Comparison of ENCODE assay signal across 9 cellular contexts in the genomic region with DNA sequence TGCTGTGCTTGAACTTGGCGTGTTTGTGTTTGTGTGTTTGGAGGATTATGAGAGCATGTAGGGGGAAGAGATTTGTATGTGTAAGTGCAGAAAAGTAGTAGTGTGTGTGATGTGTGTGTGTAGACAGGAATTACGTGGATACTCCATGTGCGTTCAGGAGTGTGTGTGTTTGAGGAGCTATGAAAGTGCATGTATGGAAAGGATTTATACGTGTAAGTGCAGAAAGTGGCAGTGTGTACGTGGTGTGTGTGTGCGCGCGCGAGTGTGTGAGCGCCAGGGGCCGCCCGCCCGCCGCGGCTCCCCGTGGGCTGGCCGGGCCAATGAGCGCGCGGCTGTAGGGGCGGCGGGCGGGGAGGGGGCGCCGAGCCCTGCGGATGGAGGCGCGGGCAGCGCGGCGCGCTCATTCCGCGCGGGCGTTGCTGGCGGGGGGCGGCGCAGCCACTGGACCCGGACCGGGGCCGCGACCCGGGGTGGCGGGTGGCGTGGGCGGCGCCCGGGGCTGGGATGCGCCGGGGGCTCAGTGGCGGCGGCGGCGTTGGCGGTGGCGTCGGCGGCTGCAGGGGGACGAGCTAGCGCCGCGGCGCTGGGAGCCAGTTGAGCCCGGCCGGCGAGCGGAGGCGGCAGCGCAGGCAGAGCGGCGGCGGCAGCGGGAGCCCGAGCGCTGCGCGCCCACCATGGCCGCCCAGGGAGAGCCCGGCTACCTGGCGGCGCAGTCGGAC. TPM values are rescaled to one million over a fixed set of nuclear protein-coding genes. Genes with fewer than 3 reads are reported as not detected.
DNase-seq lines count a peak whose midpoint lies in the region; ATAC-seq, FAIRE-seq and TF ChIP-seq lines count a peak whose summit lies in the region.
"Had no signal": no experiment of that assay in that cellular context is flagged by ENCODE, and none has a peak within 500 bp of the region (broad histone marks: within the 10 kb centered on the region; RNA-seq: fewer than 3 reads in every experiment).

A gene with protein sequence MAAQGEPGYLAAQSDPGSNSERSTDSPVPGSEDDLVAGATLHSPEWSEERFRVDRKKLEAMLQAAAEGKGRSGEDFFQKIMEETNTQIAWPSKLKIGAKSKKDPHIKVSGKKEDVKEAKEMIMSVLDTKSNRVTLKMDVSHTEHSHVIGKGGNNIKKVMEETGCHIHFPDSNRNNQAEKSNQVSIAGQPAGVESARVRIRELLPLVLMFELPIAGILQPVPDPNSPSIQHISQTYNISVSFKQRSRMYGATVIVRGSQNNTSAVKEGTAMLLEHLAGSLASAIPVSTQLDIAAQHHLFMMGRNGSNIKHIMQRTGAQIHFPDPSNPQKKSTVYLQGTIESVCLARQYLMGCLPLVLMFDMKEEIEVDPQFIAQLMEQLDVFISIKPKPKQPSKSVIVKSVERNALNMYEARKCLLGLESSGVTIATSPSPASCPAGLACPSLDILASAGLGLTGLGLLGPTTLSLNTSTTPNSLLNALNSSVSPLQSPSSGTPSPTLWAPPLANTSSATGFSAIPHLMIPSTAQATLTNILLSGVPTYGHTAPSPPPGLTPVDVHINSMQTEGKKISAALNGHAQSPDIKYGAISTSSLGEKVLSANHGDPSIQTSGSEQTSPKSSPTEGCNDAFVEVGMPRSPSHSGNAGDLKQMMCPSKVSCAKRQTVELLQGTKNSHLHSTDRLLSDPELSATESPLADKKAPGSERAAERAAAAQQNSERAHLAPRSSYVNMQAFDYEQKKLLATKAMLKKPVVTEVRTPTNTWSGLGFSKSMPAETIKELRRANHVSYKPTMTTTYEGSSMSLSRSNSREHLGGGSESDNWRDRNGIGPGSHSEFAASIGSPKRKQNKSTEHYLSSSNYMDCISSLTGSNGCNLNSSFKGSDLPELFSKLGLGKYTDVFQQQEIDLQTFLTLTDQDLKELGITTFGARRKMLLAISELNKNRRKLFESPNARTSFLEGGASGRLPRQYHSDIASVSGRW (plus strand): TSS at position 403 of the 719 bp plus-strand sequence. CDS start 272 bp downstream, at position 675.

- peak within 1 kb of the TSS; percentile 34 for H3K27ac Mint-ChIP-seq in dendritic cell treated with granulocyte-macrophage colony-stimulating factor and Interleukin-4, amounts not matched to agents 40 ng/mL and 50 ng/mL, for 4 days

- no peaks in the 10 kb centered on the region for H3K9me2 ChIP-seq in PC-3 (replicated peaks; ENCODE audit: low read length)

- H3K4me3 Mint-ChIP-seq in dendritic cell treated with granulocyte-macrophage colony-stimulating factor and Interleukin-4, amounts not matched to agents 40 ng/mL and 50 ng/mL, for 4 days = peak within 1 kb of the TSS; percentile 77

- H3K36me3 Mint-ChIP-seq in dendritic cell treated with granulocyte-macrophage colony-stimulating factor and Interleukin-4, amounts not matched to agents 40 ng/mL and 50 ng/mL, for 4 days (ENCODE audit: low read depth) = no peaks in the 10 kb centered on the region

- H3K27me3 ChIP-seq in PC-3 (ENCODE audit: low read length) (peaks cover 46% of the 10 kb centered on the region), smooth muscle cell (ENCODE audit: low read depth) (peaks cover 18% of the 10 kb centered on the region)

- H3K4me3 ChIP-seq in PC-3 (ENCODE audit: low read length) (peak within 1 kb of the TSS; percentile 72), smooth muscle cell (peak within 1 kb of the TSS; percentile 80)

- BruUV-seq in PC-3 (replicated peaks; lab: Mats Ljungman, UMichigan) = no TSS peak

- no peaks in the 10 kb centered on the region for H4K20me1 ChIP-seq in PC-3 (ENCODE audit: low read length)
- peaks cover 29% of the 10 kb centered on the region for H4K20me1 ChIP-seq in smooth muscle cell (ENCODE audit: low read depth)

- H3K9ac ChIP-seq in PC-3 (ENCODE audit: low read length) = peak within 1 kb of the TSS; percentile 57
- H3K9ac ChIP-seq in smooth muscle cell (ENCODE audit: low read depth) = peak within 1 kb of the TSS; percentile 50

- H3K4me1 ChIP-seq in PC-3 (ENCODE audit: insufficient read depth, low read length) (peaks cover 17% of the 10 kb centered on the region; the same call in 1 of the 2 replicates), smooth muscle cell (ENCODE audit: low read depth) (peaks cover 10% of the 10 kb centered on the region)

- H3K4me1 Mint-ChIP-seq in dendritic cell treated with granulocyte-macrophage colony-stimulating factor and Interleukin-4, amounts not matched to agents 40 ng/mL and 50 ng/mL, for 4 days (ENCODE audit: low read depth) = peaks cover 6% of the 10 kb centered on the region

- POLR2A ChIA-PET in PC-3 (lab: Charles Lee; ENCODE audit: unreplicated experiment) = interaction anchor here (0.6 kb wide), 1 partner anchor 121 kb away, joined by 30 read pairs; no protein-coding TSS in a partner anchor

- H2AFZ ChIP-seq in PC-3 (ENCODE audit: low read length) (peak within 1 kb of the TSS; percentile 71), smooth muscle cell (ENCODE audit: low read depth) (peak within 1 kb of the TSS; percentile 98)

- peak; percentile 81 for DNase-seq in AG08396 (ENCODE audit: low spot score)
- peak; percentile 37 for DNase-seq in PC-3
- DNase-seq in kidney tubule cell (ENCODE audit: low spot score) = peak; percentile 78
- peak; percentile 60 for DNase-seq in smooth muscle cell (lab: John Stamatoyannopoulos, UW; ENCODE audit: unreplicated experiment)
- DNase-seq in GM19239 (ENCODE audit: insufficient read length, low spot score) = no peak

- peaks cover 14% of the 10 kb centered on the region for H3K27me3 Mint-ChIP-seq in dendritic cell treated with granulocyte-macrophage colony-stimulating factor and Interleukin-4, amounts not matched to agents 40 ng/mL and 50 ng/mL, for 4 days

- TF ChIP-seq CTCF in PC-3 (conservative IDR thresholded peaks at IDR 0.05; ENCODE audit: low read depth, low read length) (no peak), smooth muscle cell (IDR thresholded peaks at IDR 0.05; ENCODE audit: borderline replicate concordance, insufficient read depth, poor library complexity, severe bottlenecking) (no peak)

- H3K9me3 ChIP-seq in PC-3 (ENCODE audit: low read length) = no peaks in the 10 kb centered on the region
- H3K9me3 ChIP-seq in smooth muscle cell (replicated peaks; ENCODE audit: low read depth) = no peaks in the 10 kb centered on the region

- no peaks in the 10 kb centered on the region for H3K36me3 ChIP-seq in PC-3 (ENCODE audit: low read depth, low read length)
- H3K36me3 ChIP-seq in smooth muscle cell (ENCODE audit: low read depth) = no peaks in the 10 kb centered on the region

- FAIRE-seq in GM19239 (lab: Jason Lieb, UNC) = no peak

- no peaks in the 10 kb centered on the region for H3F3A ChIP-seq in PC-3 (ENCODE audit: low read length, unreplicated experiment)
- no peaks in the 10 kb centered on the region for H3F3A ChIP-seq in smooth muscle cell (ENCODE audit: low read depth)

- WGBS in smooth muscle cell (ENCODE audit: low lambda C conversion rate) = 3% methylated on average over 29 of the region's 83 CpGs

- intact Hi-C loops in PC-3 (cut with micrococcal nuclease) = loop anchor here (10.0 kb wide), 1 partner anchor 218 kb away; no protein-coding TSS in a partner anchor
- intact Hi-C loops in dendritic cell treated with granulocyte-macrophage colony-stimulating factor and Interleukin-4, amounts not matched to agents 40 ng/mL and 50 ng/mL, for 4 days (cut with micrococcal nuclease) = loop anchor here (10.0 kb wide), 1 partner anchor 208 kb away; no protein-coding TSS in a partner anchor

- CTCF ChIA-PET in PC-3 (lab: Charles Lee) = interaction anchor here (1.4 kb wide), 1 partner anchor 18 kb away, joined by 3 read pairs; no protein-coding TSS in a partner anchor

- H3K9me3 Mint-ChIP-seq in dendritic cell treated with granulocyte-macrophage colony-stimulating factor and Interleukin-4, amounts not matched to agents 40 ng/mL and 50 ng/mL, for 4 days = no peaks in the 10 kb centered on the region

- H3K4me2 ChIP-seq in PC-3 (ENCODE audit: low read length) (peak within 1 kb of the TSS; percentile 82), smooth muscle cell (peak within 1 kb of the TSS; percentile 94)

- ATAC-seq in GM21360 (IDR thresholded peaks at IDR 0.05; ENCODE audit: unreplicated experiment) (peak; percentile 60), PC-3 (peak; percentile 57), GM21717 (IDR thresholded peaks at IDR 0.05; ENCODE audit: unreplicated experiment) (no peak)
- ATAC-seq: HCT116 had no signal

- H3K79me2 ChIP-seq in PC-3 (ENCODE audit: low read length) (peaks cover 37% of the 10 kb centered on the region), smooth muscle cell (ENCODE audit: low read depth) (peaks cover 39% of the 10 kb centered on the region)

- peak within 1 kb of the TSS; percentile 4; the same call in 1 of the 2 replicates for H3K27ac ChIP-seq in PC-3 (ENCODE audit: low read length)
- H3K27ac ChIP-seq in smooth muscle cell (ENCODE audit: low read depth) = peak within 1 kb of the TSS; percentile 48

RNA-seq across cellular contexts. Expression of the gene that starts here (rescaled TPM):
- total RNA-seq in PC-3 (2014; rRNA removed) (11.9 and 13.9 TPM in 2 replicates), smooth muscle cell (23.0 and 31.8 TPM in 2 replicates)
- 7.5 and 7.9 TPM in 2 replicates for polyA plus RNA-seq in smooth muscle cell
